1 cellular context compared by ENCODE assay signal in genomic region chr10:22620929-22621328, GRCh38.
TF ChIP-seq lines count a peak whose summit lies in the region.

No MANE protein-coding gene starts in this region.

TF ChIP-seq in SK-N-SH, 30 proteins besides CTCF, POLR2A, EP300 and RAD21 (continued from another document):
- TF ChIP-seq ZBTB33 (IDR thresholded peaks at IDR 0.05; ENCODE audit: borderline replicate concordance, low read depth) (no peak), EZH2phosphoT487 (IDR thresholded peaks at IDR 0.05; ENCODE audit: borderline replicate concordance, low read depth) (no peak), TCF12 (IDR thresholded peaks at IDR 0.05) (no peak), YY1 (IDR thresholded peaks at IDR 0.05; ENCODE audit: low read depth) (no peak), SIN3A (IDR thresholded peaks at IDR 0.05; ENCODE audit: borderline replicate concordance, low read depth, low read length) (no peak), RFX5 (IDR thresholded peaks at IDR 0.05; ENCODE audit: low read length) (no peak)
- TF ChIP-seq, protein P1, sequence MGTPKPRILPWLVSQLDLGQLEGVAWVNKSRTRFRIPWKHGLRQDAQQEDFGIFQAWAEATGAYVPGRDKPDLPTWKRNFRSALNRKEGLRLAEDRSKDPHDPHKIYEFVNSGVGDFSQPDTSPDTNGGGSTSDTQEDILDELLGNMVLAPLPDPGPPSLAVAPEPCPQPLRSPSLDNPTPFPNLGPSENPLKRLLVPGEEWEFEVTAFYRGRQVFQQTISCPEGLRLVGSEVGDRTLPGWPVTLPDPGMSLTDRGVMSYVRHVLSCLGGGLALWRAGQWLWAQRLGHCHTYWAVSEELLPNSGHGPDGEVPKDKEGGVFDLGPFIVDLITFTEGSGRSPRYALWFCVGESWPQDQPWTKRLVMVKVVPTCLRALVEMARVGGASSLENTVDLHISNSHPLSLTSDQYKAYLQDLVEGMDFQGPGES (IDR thresholded peaks at IDR 0.05; ENCODE audit: low read depth, low read length): no peak
- TF ChIP-seq, protein P2, sequence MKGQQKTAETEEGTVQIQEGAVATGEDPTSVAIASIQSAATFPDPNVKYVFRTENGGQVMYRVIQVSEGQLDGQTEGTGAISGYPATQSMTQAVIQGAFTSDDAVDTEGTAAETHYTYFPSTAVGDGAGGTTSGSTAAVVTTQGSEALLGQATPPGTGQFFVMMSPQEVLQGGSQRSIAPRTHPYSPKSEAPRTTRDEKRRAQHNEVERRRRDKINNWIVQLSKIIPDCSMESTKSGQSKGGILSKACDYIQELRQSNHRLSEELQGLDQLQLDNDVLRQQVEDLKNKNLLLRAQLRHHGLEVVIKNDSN (IDR thresholded peaks at IDR 0.05; ENCODE audit: borderline replicate concordance, low read depth): no peak
